ENCODE assay signal across 1 cellular context in the genomic region with DNA sequence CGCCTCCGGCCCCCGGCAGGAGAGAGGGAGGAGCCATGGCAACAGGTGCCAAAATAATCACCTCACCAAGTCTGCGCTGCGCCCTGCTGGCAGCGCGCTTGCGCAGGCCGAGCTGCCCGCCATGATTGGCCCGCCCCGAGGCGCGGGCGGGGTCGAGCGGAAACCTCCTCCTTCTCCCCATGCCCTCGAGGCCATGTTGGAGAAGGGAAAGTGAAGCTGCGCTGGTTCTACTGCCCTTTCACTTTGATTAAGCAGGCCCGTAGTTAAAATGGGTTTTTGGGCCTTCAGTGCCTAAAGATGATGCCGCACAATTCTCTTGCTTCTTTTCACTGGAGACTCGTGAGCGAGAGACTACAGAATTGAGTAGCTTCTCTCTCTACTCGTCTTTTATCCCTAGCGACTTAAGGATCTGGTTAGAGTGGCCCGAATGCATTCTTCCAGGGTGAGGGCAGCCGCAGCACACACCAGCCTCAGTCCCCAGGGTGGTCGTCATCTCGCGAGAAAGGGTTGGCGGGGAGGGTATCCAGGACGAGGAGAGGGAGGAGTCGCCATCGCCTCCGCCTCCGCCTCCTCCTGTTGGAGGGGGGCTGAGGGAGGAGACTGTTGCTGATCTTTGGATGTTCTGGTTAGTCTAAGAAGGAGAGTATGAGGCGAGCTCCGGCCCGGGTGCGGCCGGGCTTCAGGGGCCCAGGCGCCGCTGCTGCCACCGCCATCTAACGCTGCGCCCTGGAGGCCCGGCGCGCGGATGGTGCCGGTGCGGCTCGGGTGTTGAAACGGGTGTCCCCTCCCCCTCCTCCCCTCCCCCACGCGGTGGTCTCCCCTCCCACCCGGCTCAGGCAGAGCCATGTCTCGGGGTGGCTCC.
TF ChIP-seq lines count a peak whose summit lies in the region.

A gene with protein sequence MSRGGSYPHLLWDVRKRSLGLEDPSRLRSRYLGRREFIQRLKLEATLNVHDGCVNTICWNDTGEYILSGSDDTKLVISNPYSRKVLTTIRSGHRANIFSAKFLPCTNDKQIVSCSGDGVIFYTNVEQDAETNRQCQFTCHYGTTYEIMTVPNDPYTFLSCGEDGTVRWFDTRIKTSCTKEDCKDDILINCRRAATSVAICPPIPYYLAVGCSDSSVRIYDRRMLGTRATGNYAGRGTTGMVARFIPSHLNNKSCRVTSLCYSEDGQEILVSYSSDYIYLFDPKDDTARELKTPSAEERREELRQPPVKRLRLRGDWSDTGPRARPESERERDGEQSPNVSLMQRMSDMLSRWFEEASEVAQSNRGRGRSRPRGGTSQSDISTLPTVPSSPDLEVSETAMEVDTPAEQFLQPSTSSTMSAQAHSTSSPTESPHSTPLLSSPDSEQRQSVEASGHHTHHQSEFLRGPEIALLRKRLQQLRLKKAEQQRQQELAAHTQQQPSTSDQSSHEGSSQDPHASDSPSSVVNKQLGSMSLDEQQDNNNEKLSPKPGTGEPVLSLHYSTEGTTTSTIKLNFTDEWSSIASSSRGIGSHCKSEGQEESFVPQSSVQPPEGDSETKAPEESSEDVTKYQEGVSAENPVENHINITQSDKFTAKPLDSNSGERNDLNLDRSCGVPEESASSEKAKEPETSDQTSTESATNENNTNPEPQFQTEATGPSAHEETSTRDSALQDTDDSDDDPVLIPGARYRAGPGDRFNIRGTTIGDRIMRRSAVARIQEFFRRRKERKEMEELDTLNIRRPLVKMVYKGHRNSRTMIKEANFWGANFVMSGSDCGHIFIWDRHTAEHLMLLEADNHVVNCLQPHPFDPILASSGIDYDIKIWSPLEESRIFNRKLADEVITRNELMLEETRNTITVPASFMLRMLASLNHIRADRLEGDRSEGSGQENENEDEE (plus strand): TSS at position 616 of the 862 bp plus-strand sequence. CDS start 229 bp downstream, at position 845.

TF ChIP-seq in HepG2, 621 proteins besides CTCF, POLR2A, EP300 and RAD21 (continued from another document and continues in another):
- TF ChIP-seq ZNF441 (CRISPR knock-in tag; IDR thresholded peaks at IDR 0.05; ENCODE audit: borderline replicate concordance): peak; percentile 71
- TF ChIP-seq SAP130 (CRISPR knock-in tag; IDR thresholded peaks at IDR 0.05; ENCODE audit: low read depth): peak; percentile 76
- no peak for TF ChIP-seq HOXA7 (CRISPR knock-in tag; IDR thresholded peaks at IDR 0.05)
- 0 out of 2 replicates have a peak, but pooled peaks have one; percentile 23 for TF ChIP-seq HNRNPL (IDR thresholded peaks at IDR 0.05; ENCODE audit: low read depth, low read length)
- TF ChIP-seq, protein P1, sequence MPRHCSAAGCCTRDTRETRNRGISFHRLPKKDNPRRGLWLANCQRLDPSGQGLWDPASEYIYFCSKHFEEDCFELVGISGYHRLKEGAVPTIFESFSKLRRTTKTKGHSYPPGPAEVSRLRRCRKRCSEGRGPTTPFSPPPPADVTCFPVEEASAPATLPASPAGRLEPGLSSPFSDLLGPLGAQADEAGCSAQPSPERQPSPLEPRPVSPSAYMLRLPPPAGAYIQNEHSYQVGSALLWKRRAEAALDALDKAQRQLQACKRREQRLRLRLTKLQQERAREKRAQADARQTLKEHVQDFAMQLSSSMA (CRISPR knock-in tag; IDR thresholded peaks at IDR 0.05): 0 out of 2 replicates have a peak, but pooled peaks have one; percentile 3
- peak; percentile 98 for TF ChIP-seq YY1 (IDR thresholded peaks at IDR 0.05; ENCODE audit: insufficient read depth, insufficient replicate concordance, low read depth, low read length)
- 0 out of 2 replicates have a peak, but pooled peaks have one; percentile 19 for TF ChIP-seq ZBTB38 (CRISPR knock-in tag; IDR thresholded peaks at IDR 0.05)
- TF ChIP-seq, protein P2, sequence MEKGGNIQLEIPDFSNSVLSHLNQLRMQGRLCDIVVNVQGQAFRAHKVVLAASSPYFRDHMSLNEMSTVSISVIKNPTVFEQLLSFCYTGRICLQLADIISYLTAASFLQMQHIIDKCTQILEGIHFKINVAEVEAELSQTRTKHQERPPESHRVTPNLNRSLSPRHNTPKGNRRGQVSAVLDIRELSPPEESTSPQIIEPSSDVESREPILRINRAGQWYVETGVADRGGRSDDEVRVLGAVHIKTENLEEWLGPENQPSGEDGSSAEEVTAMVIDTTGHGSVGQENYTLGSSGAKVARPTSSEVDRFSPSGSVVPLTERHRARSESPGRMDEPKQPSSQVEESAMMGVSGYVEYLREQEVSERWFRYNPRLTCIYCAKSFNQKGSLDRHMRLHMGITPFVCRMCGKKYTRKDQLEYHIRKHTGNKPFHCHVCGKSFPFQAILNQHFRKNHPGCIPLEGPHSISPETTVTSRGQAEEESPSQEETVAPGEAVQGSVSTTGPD (CRISPR knock-in tag; IDR thresholded peaks at IDR 0.05): no peak; the same call in 1 of the 2 replicates
- TF ChIP-seq, protein P3, sequence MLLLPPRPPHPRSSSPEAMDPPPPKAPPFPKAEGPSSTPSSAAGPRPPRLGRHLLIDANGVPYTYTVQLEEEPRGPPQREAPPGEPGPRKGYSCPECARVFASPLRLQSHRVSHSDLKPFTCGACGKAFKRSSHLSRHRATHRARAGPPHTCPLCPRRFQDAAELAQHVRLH (CRISPR knock-in tag; IDR thresholded peaks at IDR 0.05; ENCODE audit: borderline replicate concordance, low read depth): peak; percentile 88; the same call in 1 of the 2 replicates
- no peak for TF ChIP-seq TEAD2 (CRISPR knock-in tag; IDR thresholded peaks at IDR 0.05)
- TF ChIP-seq ZMYM4 (CRISPR knock-in tag; IDR thresholded peaks at IDR 0.05): peak; percentile 82
- TF ChIP-seq, protein P4, sequence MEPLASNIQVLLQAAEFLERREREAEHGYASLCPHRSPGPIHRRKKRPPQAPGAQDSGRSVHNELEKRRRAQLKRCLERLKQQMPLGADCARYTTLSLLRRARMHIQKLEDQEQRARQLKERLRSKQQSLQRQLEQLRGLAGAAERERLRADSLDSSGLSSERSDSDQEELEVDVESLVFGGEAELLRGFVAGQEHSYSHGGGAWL (CRISPR knock-in tag; IDR thresholded peaks at IDR 0.05): no peak; the same call in 1 of the 2 replicates
- TF ChIP-seq DMAP1 (CRISPR knock-in tag; IDR thresholded peaks at IDR 0.05): peak; percentile 88
- peak; percentile 57; the same call in 1 of the 2 replicates for TF ChIP-seq MEIS1 (CRISPR knock-in tag; IDR thresholded peaks at IDR 0.05; ENCODE audit: borderline replicate concordance)
- TF ChIP-seq ZNF570 (CRISPR knock-in tag; IDR thresholded peaks at IDR 0.05; ENCODE audit: borderline replicate concordance): no peak
- TF ChIP-seq SRSF9 (IDR thresholded peaks at IDR 0.05; ENCODE audit: borderline replicate concordance, insufficient read depth, low read depth, low read length, poor library complexity, severe bottlenecking): no peak
- TF ChIP-seq RFXAP (CRISPR knock-in tag; IDR thresholded peaks at IDR 0.05; ENCODE audit: borderline replicate concordance): peak; percentile 96
- TF ChIP-seq, protein P5, sequence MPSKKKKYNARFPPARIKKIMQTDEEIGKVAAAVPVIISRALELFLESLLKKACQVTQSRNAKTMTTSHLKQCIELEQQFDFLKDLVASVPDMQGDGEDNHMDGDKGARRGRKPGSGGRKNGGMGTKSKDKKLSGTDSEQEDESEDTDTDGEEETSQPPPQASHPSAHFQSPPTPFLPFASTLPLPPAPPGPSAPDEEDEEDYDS (CRISPR knock-in tag; IDR thresholded peaks at IDR 0.05): peak; percentile 84
- no peak for TF ChIP-seq ZNF546 (CRISPR knock-in tag; conservative IDR thresholded peaks at IDR 0.05)
- no peak for TF ChIP-seq ZNF589 (CRISPR knock-in tag; conservative IDR thresholded peaks at IDR 0.05)
- TF ChIP-seq PHF8 (CRISPR knock-in tag; IDR thresholded peaks at IDR 0.05): peak; percentile 89
- TF ChIP-seq ZNF607 (CRISPR knock-in tag; IDR thresholded peaks at IDR 0.05; ENCODE audit: borderline replicate concordance): peak; percentile 71; the same call in 1 of the 2 replicates
- TF ChIP-seq, protein P6, sequence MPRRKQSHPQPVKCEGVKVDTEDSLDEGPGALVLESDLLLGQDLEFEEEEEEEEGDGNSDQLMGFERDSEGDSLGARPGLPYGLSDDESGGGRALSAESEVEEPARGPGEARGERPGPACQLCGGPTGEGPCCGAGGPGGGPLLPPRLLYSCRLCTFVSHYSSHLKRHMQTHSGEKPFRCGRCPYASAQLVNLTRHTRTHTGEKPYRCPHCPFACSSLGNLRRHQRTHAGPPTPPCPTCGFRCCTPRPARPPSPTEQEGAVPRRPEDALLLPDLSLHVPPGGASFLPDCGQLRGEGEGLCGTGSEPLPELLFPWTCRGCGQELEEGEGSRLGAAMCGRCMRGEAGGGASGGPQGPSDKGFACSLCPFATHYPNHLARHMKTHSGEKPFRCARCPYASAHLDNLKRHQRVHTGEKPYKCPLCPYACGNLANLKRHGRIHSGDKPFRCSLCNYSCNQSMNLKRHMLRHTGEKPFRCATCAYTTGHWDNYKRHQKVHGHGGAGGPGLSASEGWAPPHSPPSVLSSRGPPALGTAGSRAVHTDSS (CRISPR knock-in tag; conservative IDR thresholded peaks at IDR 0.05): no peak
- peak; percentile 17; the same call in 1 of the 2 replicates for TF ChIP-seq FOXA3 (CRISPR knock-in tag; IDR thresholded peaks at IDR 0.05)
- TF ChIP-seq MAZ (IDR thresholded peaks at IDR 0.05; ENCODE audit: borderline replicate concordance, low read depth, low read length): peak; percentile 92
- TF ChIP-seq MAZ (CRISPR knock-in tag; IDR thresholded peaks at IDR 0.05; ENCODE audit: low read depth): peak; percentile 42
- TF ChIP-seq, protein P7, sequence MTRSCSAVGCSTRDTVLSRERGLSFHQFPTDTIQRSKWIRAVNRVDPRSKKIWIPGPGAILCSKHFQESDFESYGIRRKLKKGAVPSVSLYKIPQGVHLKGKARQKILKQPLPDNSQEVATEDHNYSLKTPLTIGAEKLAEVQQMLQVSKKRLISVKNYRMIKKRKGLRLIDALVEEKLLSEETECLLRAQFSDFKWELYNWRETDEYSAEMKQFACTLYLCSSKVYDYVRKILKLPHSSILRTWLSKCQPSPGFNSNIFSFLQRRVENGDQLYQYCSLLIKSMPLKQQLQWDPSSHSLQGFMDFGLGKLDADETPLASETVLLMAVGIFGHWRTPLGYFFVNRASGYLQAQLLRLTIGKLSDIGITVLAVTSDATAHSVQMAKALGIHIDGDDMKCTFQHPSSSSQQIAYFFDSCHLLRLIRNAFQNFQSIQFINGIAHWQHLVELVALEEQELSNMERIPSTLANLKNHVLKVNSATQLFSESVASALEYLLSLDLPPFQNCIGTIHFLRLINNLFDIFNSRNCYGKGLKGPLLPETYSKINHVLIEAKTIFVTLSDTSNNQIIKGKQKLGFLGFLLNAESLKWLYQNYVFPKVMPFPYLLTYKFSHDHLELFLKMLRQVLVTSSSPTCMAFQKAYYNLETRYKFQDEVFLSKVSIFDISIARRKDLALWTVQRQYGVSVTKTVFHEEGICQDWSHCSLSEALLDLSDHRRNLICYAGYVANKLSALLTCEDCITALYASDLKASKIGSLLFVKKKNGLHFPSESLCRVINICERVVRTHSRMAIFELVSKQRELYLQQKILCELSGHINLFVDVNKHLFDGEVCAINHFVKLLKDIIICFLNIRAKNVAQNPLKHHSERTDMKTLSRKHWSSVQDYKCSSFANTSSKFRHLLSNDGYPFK (CRISPR knock-in tag; IDR thresholded peaks at IDR 0.05; ENCODE audit: borderline replicate concordance): peak; percentile 98
- TF ChIP-seq ZNF24 (IDR thresholded peaks at IDR 0.05): 0 out of 2 replicates have a peak, but pooled peaks have one; percentile 47
- peak; percentile 14 for TF ChIP-seq U2AF1 (optimal IDR thresholded peaks at IDR 0.05; ENCODE audit: low read depth, low read length)
- TF ChIP-seq, protein P8, sequence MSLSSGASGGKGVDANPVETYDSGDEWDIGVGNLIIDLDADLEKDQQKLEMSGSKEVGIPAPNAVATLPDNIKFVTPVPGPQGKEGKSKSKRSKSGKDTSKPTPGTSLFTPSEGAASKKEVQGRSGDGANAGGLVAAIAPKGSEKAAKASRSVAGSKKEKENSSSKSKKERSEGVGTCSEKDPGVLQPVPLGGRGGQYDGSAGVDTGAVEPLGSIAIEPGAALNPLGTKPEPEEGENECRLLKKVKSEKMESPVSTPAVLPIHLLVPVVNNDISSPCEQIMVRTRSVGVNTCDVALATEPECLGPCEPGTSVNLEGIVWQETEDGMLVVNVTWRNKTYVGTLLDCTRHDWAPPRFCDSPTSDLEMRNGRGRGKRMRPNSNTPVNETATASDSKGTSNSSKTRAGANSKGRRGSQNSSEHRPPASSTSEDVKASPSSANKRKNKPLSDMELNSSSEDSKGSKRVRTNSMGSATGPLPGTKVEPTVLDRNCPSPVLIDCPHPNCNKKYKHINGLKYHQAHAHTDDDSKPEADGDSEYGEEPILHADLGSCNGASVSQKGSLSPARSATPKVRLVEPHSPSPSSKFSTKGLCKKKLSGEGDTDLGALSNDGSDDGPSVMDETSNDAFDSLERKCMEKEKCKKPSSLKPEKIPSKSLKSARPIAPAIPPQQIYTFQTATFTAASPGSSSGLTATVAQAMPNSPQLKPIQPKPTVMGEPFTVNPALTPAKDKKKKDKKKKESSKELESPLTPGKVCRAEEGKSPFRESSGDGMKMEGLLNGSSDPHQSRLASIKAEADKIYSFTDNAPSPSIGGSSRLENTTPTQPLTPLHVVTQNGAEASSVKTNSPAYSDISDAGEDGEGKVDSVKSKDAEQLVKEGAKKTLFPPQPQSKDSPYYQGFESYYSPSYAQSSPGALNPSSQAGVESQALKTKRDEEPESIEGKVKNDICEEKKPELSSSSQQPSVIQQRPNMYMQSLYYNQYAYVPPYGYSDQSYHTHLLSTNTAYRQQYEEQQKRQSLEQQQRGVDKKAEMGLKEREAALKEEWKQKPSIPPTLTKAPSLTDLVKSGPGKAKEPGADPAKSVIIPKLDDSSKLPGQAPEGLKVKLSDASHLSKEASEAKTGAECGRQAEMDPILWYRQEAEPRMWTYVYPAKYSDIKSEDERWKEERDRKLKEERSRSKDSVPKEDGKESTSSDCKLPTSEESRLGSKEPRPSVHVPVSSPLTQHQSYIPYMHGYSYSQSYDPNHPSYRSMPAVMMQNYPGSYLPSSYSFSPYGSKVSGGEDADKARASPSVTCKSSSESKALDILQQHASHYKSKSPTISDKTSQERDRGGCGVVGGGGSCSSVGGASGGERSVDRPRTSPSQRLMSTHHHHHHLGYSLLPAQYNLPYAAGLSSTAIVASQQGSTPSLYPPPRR (CRISPR knock-in tag; IDR thresholded peaks at IDR 0.05; ENCODE audit: borderline replicate concordance): 0 out of 2 replicates have a peak, but pooled peaks have one; percentile 39
- TF ChIP-seq, protein P9, sequence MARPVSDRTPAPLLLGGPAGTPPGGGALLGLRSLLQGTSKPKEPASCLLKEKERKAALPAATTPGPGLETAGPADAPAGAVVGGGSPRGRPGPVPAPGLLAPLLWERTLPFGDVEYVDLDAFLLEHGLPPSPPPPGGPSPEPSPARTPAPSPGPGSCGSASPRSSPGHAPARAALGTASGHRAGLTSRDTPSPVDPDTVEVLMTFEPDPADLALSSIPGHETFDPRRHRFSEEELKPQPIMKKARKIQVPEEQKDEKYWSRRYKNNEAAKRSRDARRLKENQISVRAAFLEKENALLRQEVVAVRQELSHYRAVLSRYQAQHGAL (CRISPR knock-in tag; IDR thresholded peaks at IDR 0.05; ENCODE audit: not compliant biosample characterization): no peak
- TF ChIP-seq ZC3H4 (CRISPR knock-in tag; IDR thresholded peaks at IDR 0.05; ENCODE audit: borderline replicate concordance): peak; percentile 75
